In genomic region chr19:13906910-13907309, GRCh38 we compare ENCODE assay signal across 1 cellular context.
A peak's percentile ranks its signal among the peaks of the same experiment; 100 is the strongest.
TF ChIP-seq lines count a peak whose summit lies in the region.

No MANE protein-coding gene starts in this region.

TF ChIP-seq in HepG2, 621 proteins besides CTCF, POLR2A, EP300 and RAD21:
- TF ChIP-seq PAWR (CRISPR knock-in tag; IDR thresholded peaks at IDR 0.05; ENCODE audit: borderline replicate concordance): no peak
- 0 out of 2 replicates have a peak, but pooled peaks have one; percentile 36 for TF ChIP-seq ZNF724P (CRISPR knock-in tag; IDR thresholded peaks at IDR 0.05; ENCODE audit: borderline replicate concordance)
- TF ChIP-seq GLMP (CRISPR knock-in tag; IDR thresholded peaks at IDR 0.05; ENCODE audit: borderline replicate concordance): no peak
- TF ChIP-seq ZNF629 (CRISPR knock-in tag; conservative IDR thresholded peaks at IDR 0.05): peak; percentile 71
- no peak for TF ChIP-seq RBM39 (IDR thresholded peaks at IDR 0.05; ENCODE audit: low read depth, low read length, poor library complexity, severe bottlenecking)
- no peak for TF ChIP-seq SKI (IDR thresholded peaks at IDR 0.05; ENCODE audit: partially characterized antibody)
- 0 out of 2 replicates have a peak, but pooled peaks have one; percentile 20 for TF ChIP-seq ZMYM3 (CRISPR knock-in tag; IDR thresholded peaks at IDR 0.05)
- TF ChIP-seq MLLT10 (CRISPR knock-in tag; IDR thresholded peaks at IDR 0.05): no peak
